Comparison of ENCODE assay signal across 24 cellular contexts in the genomic region with DNA sequence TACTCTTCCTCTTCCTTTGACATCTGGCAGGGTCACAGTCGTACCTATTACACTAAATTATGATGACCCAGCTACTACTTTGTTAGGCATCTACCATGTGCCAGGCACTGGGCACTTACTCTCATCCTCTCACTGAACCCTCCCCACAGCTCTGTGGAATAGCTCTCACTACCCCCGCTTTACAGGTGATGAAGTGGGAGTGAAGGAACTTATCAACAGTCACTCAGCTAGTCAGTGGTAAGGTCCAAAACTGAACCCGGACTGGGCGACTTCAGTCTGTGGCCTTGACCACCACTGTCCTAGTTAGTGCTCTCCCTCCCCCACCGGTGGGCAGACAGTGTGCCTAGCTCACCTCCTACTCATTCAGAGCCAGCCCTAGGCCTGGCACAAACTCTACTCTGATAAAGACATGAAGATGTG. TPM values are rescaled to one million over a fixed set of nuclear protein-coding genes. Genes with fewer than 3 reads are reported as not detected.
DNase-seq lines count a peak whose midpoint lies in the region; ATAC-seq and TF ChIP-seq lines count a peak whose summit lies in the region.
"Had no signal": no experiment of that assay in that cellular context is flagged by ENCODE, and none has a peak within 500 bp of the region (broad histone marks: within the 10 kb centered on the region; RNA-seq: fewer than 3 reads in every experiment).

No MANE protein-coding gene starts in this region.

- H4K20me1 ChIP-seq in smooth muscle cell (ENCODE audit: low read depth) (peaks cover 15% of the 10 kb centered on the region), PC-3 (ENCODE audit: low read length) (no peaks in the 10 kb centered on the region)

- peak overlapping the region; percentile 78 for H3K27ac Mint-ChIP-seq in activated naive CD8-positive, alpha-beta T cell treated with anti-CD3 and anti-CD28 coated beads, Interleukin-2, amount 10 ng/mL, durations not matched to agents 7 days and 5 days
- no peak overlapping the region for H3K27ac Mint-ChIP-seq in activated naive CD8-positive, alpha-beta T cell treated with anti-CD3 and anti-CD28 coated beads for 36 hours
- peak overlapping the region; percentile 84 for H3K27ac Mint-ChIP-seq in activated CD8-positive, alpha-beta T cell treated with anti-CD3 and anti-CD28 coated beads, Interleukin-2, amount 10 ng/mL, durations not matched to agents 7 days and 5 days

- ATAC-seq in activated naive CD8-positive, alpha-beta T cell treated with anti-CD3 and anti-CD28 coated beads, Interleukin-2, amount 10 ng/mL, durations not matched to agents 7 days and 5 days (ENCODE audit: low read depth) = no peak
- peak; percentile 15 for ATAC-seq in activated CD8-positive, alpha-beta T cell treated with anti-CD3 and anti-CD28 coated beads, Interleukin-2, amount 10 ng/mL, durations not matched to agents 7 days and 5 days
- no peak for ATAC-seq in PC-3
- no peak for ATAC-seq in left lobe of liver
- ATAC-seq: esophagus mucosa had no signal

- H3K4me1 ChIP-seq in left ventricle myocardium inferior (peaks cover 89% of the 10 kb centered on the region), smooth muscle cell (ENCODE audit: low read depth) (peaks cover 16% of the 10 kb centered on the region), Peyer's patch (peaks cover 0 to 26% (median 4%) of the 10 kb centered on the region in 4 donors), PC-3 (ENCODE audit: insufficient read depth, low read length) (no peaks in the 10 kb centered on the region)

- TF ChIP-seq POLR2A in Peyer's patch (IDR thresholded peaks at IDR 0.05) = no peak

- H3K9ac ChIP-seq in smooth muscle cell (ENCODE audit: low read depth) = no peak overlapping the region
- H3K9ac ChIP-seq in PC-3 (ENCODE audit: low read length) = no peak overlapping the region

- BruUV-seq in PC-3 (replicated peaks; lab: Mats Ljungman, UMichigan) = no TSS peak

- intact Hi-C loops in left ventricle myocardium inferior (cut with micrococcal nuclease) (no loop called here), PC-3 (cut with micrococcal nuclease) (no loop called here)

- H3K27ac ChIP-seq in left ventricle myocardium inferior (replicated peaks) (peak overlapping the region; percentile 57), smooth muscle cell (ENCODE audit: low read depth) (no peak overlapping the region), Peyer's patch (no peak overlapping the region), PC-3 (ENCODE audit: low read length) (no peak overlapping the region)
- H3K27ac ChIP-seq: upper lobe of left lung had no signal

- no peak overlapping the region for H2AFZ ChIP-seq in smooth muscle cell (ENCODE audit: low read depth)
- H2AFZ ChIP-seq in PC-3 (ENCODE audit: low read length) = no peak overlapping the region

- no peak overlapping the region for H3K4me3 ChIP-seq in left ventricle myocardium inferior
- H3K4me3 ChIP-seq in smooth muscle cell = no peak overlapping the region
- H3K4me3 ChIP-seq in Peyer's patch = no peak overlapping the region
- no peak overlapping the region for H3K4me3 ChIP-seq in PC-3 (ENCODE audit: low read length)
- H3K4me3 ChIP-seq: ascending aorta, MG63, upper lobe of left lung had no signal

- WGBS in smooth muscle cell (ENCODE audit: low lambda C conversion rate) = 91% methylated on average over 5 of the region's 5 CpGs

- no peak for DNase-seq in activated naive CD8-positive, alpha-beta T cell treated with anti-CD3 and anti-CD28 coated beads, Interleukin-2, amount 10 ng/mL, durations not matched to agents 7 days and 5 days
- DNase-seq in activated naive CD8-positive, alpha-beta T cell treated with anti-CD3 and anti-CD28 coated beads for 36 hours = no peak
- DNase-seq in activated CD8-positive, alpha-beta T cell treated with anti-CD3 and anti-CD28 coated beads, Interleukin-2, amount 10 ng/mL, durations not matched to agents 7 days and 5 days = no peak
- DNase-seq in left ventricle myocardium inferior (peak; percentile 44), smooth muscle cell (lab: John Stamatoyannopoulos, UW; ENCODE audit: unreplicated experiment) (no peak), Peyer's patch (no peak), PC-3 (no peak), left lobe of liver (ENCODE audit: low spot score) (no peak)
- DNase-seq: activated naive CD4-positive, alpha-beta T cell treated with anti-CD3 and anti-CD28 coated beads, Interleukin-2, amount 50 U/mL, for 16 hours; effector CD8-positive, alpha-beta T cell; foreskin melanocyte; H9; kidney; mammary epithelial cell; MG63; NCI-H1417 treated with DMSO at 0.1 percent for 48 hours; NCI-H2107; NCI-H524; stimulated activated CD4-positive, alpha-beta T cell treated with anti-CD3 and anti-CD28 coated beads, Interleukin-12 subunit alpha, Interleukin-12 subunit beta, amount 100 ng/mL, for 4 hours; upper lobe of left lung had no signal

- no peaks in the 10 kb centered on the region for H3K36me3 Mint-ChIP-seq in activated naive CD8-positive, alpha-beta T cell treated with anti-CD3 and anti-CD28 coated beads, Interleukin-2, amount 10 ng/mL, durations not matched to agents 7 days and 5 days
- no peaks in the 10 kb centered on the region for H3K36me3 Mint-ChIP-seq in activated naive CD8-positive, alpha-beta T cell treated with anti-CD3 and anti-CD28 coated beads for 36 hours
- H3K36me3 Mint-ChIP-seq in activated CD8-positive, alpha-beta T cell treated with anti-CD3 and anti-CD28 coated beads, Interleukin-2, amount 10 ng/mL, durations not matched to agents 7 days and 5 days (ENCODE audit: low read depth) = no peaks in the 10 kb centered on the region

- peaks cover 3% of the 10 kb centered on the region for H3K27me3 Mint-ChIP-seq in activated naive CD8-positive, alpha-beta T cell treated with anti-CD3 and anti-CD28 coated beads, Interleukin-2, amount 10 ng/mL, durations not matched to agents 7 days and 5 days
- peaks cover 5% of the 10 kb centered on the region for H3K27me3 Mint-ChIP-seq in activated naive CD8-positive, alpha-beta T cell treated with anti-CD3 and anti-CD28 coated beads for 36 hours
- H3K27me3 Mint-ChIP-seq in activated CD8-positive, alpha-beta T cell treated with anti-CD3 and anti-CD28 coated beads, Interleukin-2, amount 10 ng/mL, durations not matched to agents 7 days and 5 days (ENCODE audit: low read depth) = no peaks in the 10 kb centered on the region

- POLR2A ChIA-PET in activated naive CD8-positive, alpha-beta T cell treated with anti-CD3 and anti-CD28 coated beads, Interleukin-2, amount 10 ng/mL, durations not matched to agents 7 days and 5 days (lab: Charles Lee) = interaction anchor here (1.6 to 1.7 kb wide), 2 partner anchors 9 to 12 kb away, joined by 5 to 7 read pairs; no protein-coding TSS in a partner anchor
- POLR2A ChIA-PET in activated CD8-positive, alpha-beta T cell treated with anti-CD3 and anti-CD28 coated beads, Interleukin-2, amount 10 ng/mL, durations not matched to agents 7 days and 5 days (lab: Charles Lee) = interaction anchor here (0.6 kb wide), 1 partner anchor 263 kb away, joined by 3 read pairs; no protein-coding TSS in a partner anchor
- POLR2A ChIA-PET in PC-3 (lab: Charles Lee; ENCODE audit: unreplicated experiment) = no interaction called here

- no peaks in the 10 kb centered on the region for H3K9me3 ChIP-seq in left ventricle myocardium inferior (replicated peaks)
- no peaks in the 10 kb centered on the region for H3K9me3 ChIP-seq in smooth muscle cell (replicated peaks; ENCODE audit: low read depth)
- H3K9me3 ChIP-seq in Peyer's patch = no peaks in the 10 kb centered on the region
- no peaks in the 10 kb centered on the region for H3K9me3 ChIP-seq in PC-3 (ENCODE audit: low read length)
- H3K9me3 ChIP-seq: ascending aorta, MG63, upper lobe of left lung had no signal

- H3K9me2 ChIP-seq in PC-3 (replicated peaks; ENCODE audit: low read length) = no peaks in the 10 kb centered on the region

- peaks cover 40% of the 10 kb centered on the region for H3K4me1 Mint-ChIP-seq in activated naive CD8-positive, alpha-beta T cell treated with anti-CD3 and anti-CD28 coated beads, Interleukin-2, amount 10 ng/mL, durations not matched to agents 7 days and 5 days
- peaks cover 21% of the 10 kb centered on the region for H3K4me1 Mint-ChIP-seq in activated naive CD8-positive, alpha-beta T cell treated with anti-CD3 and anti-CD28 coated beads for 36 hours
- peaks cover 48% of the 10 kb centered on the region for H3K4me1 Mint-ChIP-seq in activated CD8-positive, alpha-beta T cell treated with anti-CD3 and anti-CD28 coated beads, Interleukin-2, amount 10 ng/mL, durations not matched to agents 7 days and 5 days (ENCODE audit: low read depth)

- H3K4me2 ChIP-seq in smooth muscle cell (peak overlapping the region; percentile 44), PC-3 (ENCODE audit: low read length) (no peak overlapping the region)

- H3K36me3 ChIP-seq in left ventricle myocardium inferior (no peaks in the 10 kb centered on the region), smooth muscle cell (ENCODE audit: low read depth) (no peaks in the 10 kb centered on the region), Peyer's patch (no peaks in the 10 kb centered on the region), PC-3 (ENCODE audit: low read depth, low read length) (no peaks in the 10 kb centered on the region)
- H3K36me3 ChIP-seq: ascending aorta, upper lobe of left lung had no signal

- peaks cover 2% of the 10 kb centered on the region for H3F3A ChIP-seq in smooth muscle cell (ENCODE audit: low read depth)
- no peaks in the 10 kb centered on the region for H3F3A ChIP-seq in PC-3 (ENCODE audit: low read length, unreplicated experiment)

- H3K27me3 ChIP-seq in left ventricle myocardium inferior (ENCODE audit: low read depth) = peaks cover 12% of the 10 kb centered on the region
- H3K27me3 ChIP-seq in smooth muscle cell (ENCODE audit: low read depth) = no peaks in the 10 kb centered on the region
- no peaks in the 10 kb centered on the region for H3K27me3 ChIP-seq in Peyer's patch
- H3K27me3 ChIP-seq in PC-3 (ENCODE audit: low read length) = no peaks in the 10 kb centered on the region
- H3K27me3 ChIP-seq: ascending aorta, MG63 had no signal

- H3K79me2 ChIP-seq in smooth muscle cell (ENCODE audit: low read depth) (no peaks in the 10 kb centered on the region), PC-3 (ENCODE audit: low read length) (no peaks in the 10 kb centered on the region)

- no peaks in the 10 kb centered on the region for H3K9me3 Mint-ChIP-seq in activated naive CD8-positive, alpha-beta T cell treated with anti-CD3 and anti-CD28 coated beads, Interleukin-2, amount 10 ng/mL, durations not matched to agents 7 days and 5 days
- no peaks in the 10 kb centered on the region for H3K9me3 Mint-ChIP-seq in activated naive CD8-positive, alpha-beta T cell treated with anti-CD3 and anti-CD28 coated beads for 36 hours
- no peaks in the 10 kb centered on the region for H3K9me3 Mint-ChIP-seq in activated CD8-positive, alpha-beta T cell treated with anti-CD3 and anti-CD28 coated beads, Interleukin-2, amount 10 ng/mL, durations not matched to agents 7 days and 5 days (ENCODE audit: insufficient read depth)
- H3K9me3 Mint-ChIP-seq: H9 had no signal

- CTCF ChIA-PET in activated CD8-positive, alpha-beta T cell treated with anti-CD3 and anti-CD28 coated beads, Interleukin-2, amount 10 ng/mL, durations not matched to agents 7 days and 5 days (lab: Charles Lee) = interaction anchor here (0.7 to 2.0 kb wide), 5 partner anchors 8 to 357 kb away, joined by 3 to 19 read pairs (median 4); no protein-coding TSS in a partner anchor
- CTCF ChIA-PET in PC-3 (lab: Charles Lee) = interaction anchor here (0.5 kb wide), 1 partner anchor 10 kb away, joined by 5 read pairs; no protein-coding TSS in a partner anchor

- TF ChIP-seq CTCF in left ventricle myocardium inferior (IDR thresholded peaks at IDR 0.05; ENCODE audit: borderline replicate concordance) (no peak), smooth muscle cell (IDR thresholded peaks at IDR 0.05; ENCODE audit: borderline replicate concordance, insufficient read depth, poor library complexity, severe bottlenecking) (no peak), Peyer's patch (IDR thresholded peaks at IDR 0.05) (no peak), PC-3 (conservative IDR thresholded peaks at IDR 0.05; ENCODE audit: low read depth, low read length) (no peak)

- H3K4me3 Mint-ChIP-seq in activated naive CD8-positive, alpha-beta T cell treated with anti-CD3 and anti-CD28 coated beads, Interleukin-2, amount 10 ng/mL, durations not matched to agents 7 days and 5 days = peak overlapping the region; percentile 70
- no peak overlapping the region for H3K4me3 Mint-ChIP-seq in activated naive CD8-positive, alpha-beta T cell treated with anti-CD3 and anti-CD28 coated beads for 36 hours
- peak overlapping the region; percentile 27 for H3K4me3 Mint-ChIP-seq in activated CD8-positive, alpha-beta T cell treated with anti-CD3 and anti-CD28 coated beads, Interleukin-2, amount 10 ng/mL, durations not matched to agents 7 days and 5 days

RNA-seq across cellular contexts. Expression of gene ADGRB2, which starts 12.3 kb away (rescaled TPM):
- total RNA-seq in activated naive CD8-positive, alpha-beta T cell treated with anti-CD3 and anti-CD28 coated beads, Interleukin-2, amount 10 ng/mL, durations not matched to agents 7 days and 5 days = under 1 TPM; 0.74 to 0.75 TPM
- under 1 TPM; 0.08 to 0.18 TPM for total RNA-seq in activated naive CD8-positive, alpha-beta T cell treated with anti-CD3 and anti-CD28 coated beads for 36 hours
- total RNA-seq in activated CD8-positive, alpha-beta T cell treated with anti-CD3 and anti-CD28 coated beads, Interleukin-2, amount 10 ng/mL, durations not matched to agents 7 days and 5 days = under 1 TPM; 0.05 to 0.37 TPM
- total RNA-seq in left ventricle myocardium inferior (12.1 TPM), smooth muscle cell (8.8 and 10.6 TPM in 2 replicates), Peyer's patch (10 to 100 TPM in 3 of 4 donors, 1 to 10 TPM in 1; 3.3 to 39.1 (median 17.2) TPM), PC-3 (2014; rRNA removed) (12.3 and 15.7 TPM in 2 replicates), left lobe of liver (not detected)
- 7.5 and 9.4 TPM in 2 replicates for polyA plus RNA-seq in smooth muscle cell

RNA-seq across cellular contexts. Expression of gene COL16A1, which starts 48.0 kb away (rescaled TPM):
- under 1 TPM in 1 of 2 experiments, not detected in 1; 0.14 TPM for total RNA-seq in activated naive CD8-positive, alpha-beta T cell treated with anti-CD3 and anti-CD28 coated beads, Interleukin-2, amount 10 ng/mL, durations not matched to agents 7 days and 5 days
- under 1 TPM; 0.36 to 0.93 TPM for total RNA-seq in activated naive CD8-positive, alpha-beta T cell treated with anti-CD3 and anti-CD28 coated beads for 36 hours
- total RNA-seq in activated CD8-positive, alpha-beta T cell treated with anti-CD3 and anti-CD28 coated beads, Interleukin-2, amount 10 ng/mL, durations not matched to agents 7 days and 5 days = not detected
- total RNA-seq in left ventricle myocardium inferior (18.3 TPM), smooth muscle cell (67.3 and 105 TPM in 2 replicates), Peyer's patch (100 to 1,000 TPM in 1 of 4 donors, 10 to 100 TPM in 3; 18.2 to 201 (median 58.3) TPM), PC-3 (2014; rRNA removed) (1.7 and 5.0 TPM in 2 replicates), left lobe of liver (1.9 TPM)
- polyA plus RNA-seq in smooth muscle cell = 126 and 152 TPM in 2 replicates
- total RNA-seq: activated CD8-positive, alpha-beta memory T cell treated with anti-CD3 and anti-CD28 coated beads for 36 hours had no signal
- polyA plus RNA-seq: IgD-negative memory B cell had no signal
